ENCODE assay signal across 1 cellular context in genomic region chr9:87963770-87964169, GRCh38.
TF ChIP-seq lines count a peak whose summit lies in the region.

No MANE protein-coding gene starts in this region.

TF ChIP-seq in IMR-90, 13 proteins besides CTCF, POLR2A, EP300 and RAD21:
- no peak for TF ChIP-seq SMC3 (IDR thresholded peaks at IDR 0.05; ENCODE audit: low read depth, low read length)
- TF ChIP-seq FOS (IDR thresholded peaks at IDR 0.05; ENCODE audit: low read depth, low read length) = no peak
- no peak for TF ChIP-seq MAFK (IDR thresholded peaks at IDR 0.05; ENCODE audit: low read depth, low read length)
- no peak for TF ChIP-seq CEBPB (IDR thresholded peaks at IDR 0.05; ENCODE audit: low read depth, low read length)
- no peak for TF ChIP-seq USF2 (IDR thresholded peaks at IDR 0.05; ENCODE audit: low read depth, low read length)
- TF ChIP-seq RCOR1 (IDR thresholded peaks at IDR 0.05; ENCODE audit: insufficient replicate concordance, low read length) = no peak
- no peak for TF ChIP-seq MXI1 (IDR thresholded peaks at IDR 0.05; ENCODE audit: borderline replicate concordance, low read depth, low read length)
- no peak for TF ChIP-seq ELK1 (IDR thresholded peaks at IDR 0.05; ENCODE audit: borderline replicate concordance, low read depth, low read length)
- no peak for TF ChIP-seq NFE2L2 (IDR thresholded peaks at IDR 0.05; ENCODE audit: low read depth, low read length)
- TF ChIP-seq CHD1 (IDR thresholded peaks at IDR 0.05; ENCODE audit: low read depth, low read length) = no peak
- TF ChIP-seq RFX5 (IDR thresholded peaks at IDR 0.05; ENCODE audit: low read depth, low read length) = no peak
- no peak for TF ChIP-seq MAZ (IDR thresholded peaks at IDR 0.05; ENCODE audit: borderline replicate concordance, low read depth, low read length)
- TF ChIP-seq BHLHE40 (IDR thresholded peaks at IDR 0.05; ENCODE audit: low read depth, low read length) = no peak
